Comparison of ENCODE assay signal across 9 cellular contexts in genomic region chr4:67332627-67333026, GRCh38.
DNase-seq lines count a peak whose midpoint lies in the region; ATAC-seq and TF ChIP-seq lines count a peak whose summit lies in the region.
"Had no signal": no experiment of that assay in that cellular context is flagged by ENCODE, and none has a peak within 500 bp of the region (broad histone marks: within the 10 kb centered on the region; RNA-seq: fewer than 3 reads in every experiment).

No MANE protein-coding gene starts in this region.

- no peaks in the 10 kb centered on the region for H3K36me3 Mint-ChIP-seq in activated T-cell treated with anti-CD3 and anti-CD28 coated beads, Interleukin-2, amount 50 U/mL, for 72 hours (ENCODE audit: insufficient read depth in 2 of 2)

- no peaks in the 10 kb centered on the region for H3K79me2 ChIP-seq in SK-N-SH (ENCODE audit: insufficient read depth)
- H3K79me2 ChIP-seq in mesendoderm (ENCODE audit: control insufficient read depth, insufficient read depth, low read length) = no peaks in the 10 kb centered on the region

- H3K9me2 ChIP-seq in SK-N-SH = no peaks in the 10 kb centered on the region

- H3K4me1 ChIP-seq in SK-N-SH (ENCODE audit: control insufficient read depth in 1 of 2, insufficient read depth in 2 of 2, low read depth in 1 of 2, low read length in 1 of 2) (no peaks in the 10 kb centered on the region), mesendoderm (ENCODE audit: control insufficient read depth, low read depth, low read length) (no peaks in the 10 kb centered on the region)

- H4K5ac ChIP-seq in mesendoderm (ENCODE audit: low read length) = no peak overlapping the region

- POLR2A ChIA-PET in SK-N-SH (lab: Yijun Ruan, JAX) = no interaction called here

- H3K9ac ChIP-seq in SK-N-SH = no peak overlapping the region
- no peak overlapping the region for H3K9ac ChIP-seq in mesendoderm (ENCODE audit: low read length)

- no peak overlapping the region for H4K8ac ChIP-seq in mesendoderm (ENCODE audit: low read depth, low read length)

- no peak overlapping the region for H3K18ac ChIP-seq in mesendoderm (ENCODE audit: low read length)

- H2BK15ac ChIP-seq in mesendoderm (replicated peaks; ENCODE audit: low read depth) = no peak overlapping the region

- H3K9me3 Mint-ChIP-seq in activated T-cell treated with anti-CD3 and anti-CD28 coated beads, Interleukin-2, amount 50 U/mL, for 72 hours = no peaks in the 10 kb centered on the region

- H3K27ac ChIP-seq in SK-N-SH (ENCODE audit: low read depth in 2 of 2, low read length in 1 of 2) (no peak overlapping the region), mesendoderm (ENCODE audit: low read depth, low read length) (no peak overlapping the region)

- H2BK5ac ChIP-seq in mesendoderm (ENCODE audit: low read length) = no peak overlapping the region

- H3K36me3 ChIP-seq in SK-N-SH (replicated peaks in 1 of 2; ENCODE audit: control insufficient read depth in 1 of 2, insufficient read depth in 2 of 2, low read length in 1 of 2) (no peaks in the 10 kb centered on the region), mesendoderm (ENCODE audit: control insufficient read depth, insufficient read depth, low read length) (no peaks in the 10 kb centered on the region)

- H3K27me3 ChIP-seq in SK-N-SH (ENCODE audit: insufficient read depth) = no peaks in the 10 kb centered on the region
- no peaks in the 10 kb centered on the region for H3K27me3 ChIP-seq in mesendoderm (ENCODE audit: insufficient read depth, low read length, poor library complexity)

- no peak for TF ChIP-seq EP300 in SK-N-SH (IDR thresholded peaks at IDR 0.05; ENCODE audit: borderline replicate concordance in 1 of 2, low read depth in 1 of 2, low read length in 1 of 2)

- no peak overlapping the region for H3K23ac ChIP-seq in mesendoderm (ENCODE audit: low read length)

- DNase-seq in SK-N-SH = peak; percentile 1
- peak; percentile 50 for DNase-seq in mesendoderm
- DNase-seq in activated T-cell treated with anti-CD3 and anti-CD28 coated beads, Interleukin-2, amount 50 U/mL, for 72 hours = no peak
- DNase-seq in activated T-cell treated with anti-CD3 and anti-CD28 coated beads for 4 hours = no peak
- no peak for DNase-seq in stimulated activated naive CD4-positive, alpha-beta T cell (lab: John Stamatoyannopoulos, UW)
- DNase-seq: mucosa of descending colon had no signal

- H3K4me3 Mint-ChIP-seq in activated T-cell treated with anti-CD3 and anti-CD28 coated beads, Interleukin-2, amount 50 U/mL, for 72 hours = no peak overlapping the region

- peak; percentile 57 for TF ChIP-seq CTCF in SK-N-SH (IDR thresholded peaks at IDR 0.05)

- H4K20me1 ChIP-seq in SK-N-SH (ENCODE audit: insufficient read depth) = no peaks in the 10 kb centered on the region

- 0% methylated on average over 4 of the region's 4 CpGs for WGBS in SK-N-SH (ENCODE audit: low lambda C conversion rate)
- no CpG with 5 or more reads among the region's 4 CpGs for WGBS in mesendoderm (ENCODE audit: extremely low coverage, insufficient coverage, low lambda C conversion rate)

- no peak overlapping the region for H2BK120ac ChIP-seq in mesendoderm (ENCODE audit: low read depth, low read length)

- no peak overlapping the region for H3K56ac ChIP-seq in mesendoderm (ENCODE audit: low read length)

- CTCF ChIA-PET in SK-N-SH (lab: Yijun Ruan, JAX) = interaction anchor here (0.6 to 1.8 kb wide), 7 partner anchors 9 to 274 kb away, joined by 3 to 5 read pairs (median 3); no protein-coding TSS in a partner anchor

- no peak overlapping the region for H3K4me2 ChIP-seq in SK-N-SH
- H3K4me2 ChIP-seq in mesendoderm (ENCODE audit: low read length) = no peak overlapping the region

- H2AK5ac ChIP-seq in mesendoderm (ENCODE audit: low read length) = no peak overlapping the region

- no peaks in the 10 kb centered on the region for H3F3A ChIP-seq in SK-N-SH (replicated peaks; ENCODE audit: insufficient read depth)

- H3K4me1 Mint-ChIP-seq in activated T-cell treated with anti-CD3 and anti-CD28 coated beads, Interleukin-2, amount 50 U/mL, for 72 hours (ENCODE audit: low read depth) = no peaks in the 10 kb centered on the region

- no peak overlapping the region for H3K4ac ChIP-seq in mesendoderm (ENCODE audit: low read depth, low read length)

- no peak overlapping the region for H3K27ac Mint-ChIP-seq in activated T-cell treated with anti-CD3 and anti-CD28 coated beads, Interleukin-2, amount 50 U/mL, for 72 hours

- H3K9me3 ChIP-seq in SK-N-SH = no peaks in the 10 kb centered on the region
- H3K9me3 ChIP-seq: mucosa of descending colon had no signal

- H3K4me3 ChIP-seq in SK-N-SH (ENCODE audit: low read depth in 2 of 2, low read length in 1 of 2) = no peak overlapping the region
- no peak overlapping the region for H3K4me3 ChIP-seq in mesendoderm (ENCODE audit: low read length)
- H3K4me3 ChIP-seq: mucosa of descending colon had no signal

- ATAC-seq in GM18519 (IDR thresholded peaks at IDR 0.05; ENCODE audit: low FRiP score, unreplicated experiment) = peak; percentile 95
- ATAC-seq in HG03039 (IDR thresholded peaks at IDR 0.05; ENCODE audit: unreplicated experiment) = peak; percentile 74
- ATAC-seq in activated T-cell treated with anti-CD3 and anti-CD28 coated beads, Interleukin-2, amount 50 U/mL, for 72 hours (replicated peaks in 1 of 2) = no peak
- ATAC-seq in HG02571 (IDR thresholded peaks at IDR 0.05; ENCODE audit: unreplicated experiment) = no peak
- ATAC-seq: mucosa of descending colon had no signal

- no peak for TF ChIP-seq RAD21 in SK-N-SH (IDR thresholded peaks at IDR 0.05; ENCODE audit: low read length)

- no peaks in the 10 kb centered on the region for H3K79me1 ChIP-seq in mesendoderm (ENCODE audit: low read length)

- H2AFZ ChIP-seq in SK-N-SH (ENCODE audit: low read depth) = no peak overlapping the region

- H3K27me3 Mint-ChIP-seq in activated T-cell treated with anti-CD3 and anti-CD28 coated beads, Interleukin-2, amount 50 U/mL, for 72 hours (ENCODE audit: low read depth) = peaks cover 19% of the 10 kb centered on the region

TF ChIP-seq in SK-N-SH, 30 proteins besides CTCF, POLR2A, EP300 and RAD21:
- no peak for TF ChIP-seq GABPA (IDR thresholded peaks at IDR 0.05; ENCODE audit: low read depth)
- no peak for TF ChIP-seq MXI1 (IDR thresholded peaks at IDR 0.05; ENCODE audit: low read depth, low read length)
- no peak for TF ChIP-seq ZBTB33 (IDR thresholded peaks at IDR 0.05; ENCODE audit: borderline replicate concordance, low read depth)
- TF ChIP-seq EZH2phosphoT487 (IDR thresholded peaks at IDR 0.05; ENCODE audit: borderline replicate concordance, low read depth) = no peak
- no peak for TF ChIP-seq JUND (IDR thresholded peaks at IDR 0.05)
- no peak for TF ChIP-seq FOXM1 (IDR thresholded peaks at IDR 0.05; ENCODE audit: low read depth)
- TF ChIP-seq NFIC (IDR thresholded peaks at IDR 0.05; ENCODE audit: borderline replicate concordance) = no peak
- TF ChIP-seq FOSL2 (IDR thresholded peaks at IDR 0.05; ENCODE audit: borderline replicate concordance, low read depth) = no peak
- TF ChIP-seq FOXJ3 (CRISPR knock-in tag; IDR thresholded peaks at IDR 0.05) = no peak
- TF ChIP-seq, protein P1, sequence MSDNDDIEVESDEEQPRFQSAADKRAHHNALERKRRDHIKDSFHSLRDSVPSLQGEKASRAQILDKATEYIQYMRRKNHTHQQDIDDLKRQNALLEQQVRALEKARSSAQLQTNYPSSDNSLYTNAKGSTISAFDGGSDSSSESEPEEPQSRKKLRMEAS (IDR thresholded peaks at IDR 0.05; ENCODE audit: low read depth) = no peak
- no peak for TF ChIP-seq RFX5 (IDR thresholded peaks at IDR 0.05; ENCODE audit: low read length)
- TF ChIP-seq REST (IDR thresholded peaks at IDR 0.05; ENCODE audit: low read depth, low read length) = no peak

Comparison
In these comparisons a context has a peak if more than half of its experiments do, and no peak if none do; other contexts are left out.
1. ATAC-seq: peak in GM18519 (single experiment) and HG03039 (single experiment); none in activated T-cell treated with anti-CD3 and anti-CD28 coated beads, Interleukin-2, amount 50 U/mL, for 72 hours (0 of 2) and HG02571 (single experiment).
2. DNase-seq: peak in SK-N-SH (single experiment) and mesendoderm (single experiment); none in activated T-cell treated with anti-CD3 and anti-CD28 coated beads, Interleukin-2, amount 50 U/mL, for 72 hours (0 of 2), activated T-cell treated with anti-CD3 and anti-CD28 coated beads for 4 hours (single experiment) and stimulated activated naive CD4-positive, alpha-beta T cell (0 of 6).